Comparison of ENCODE assay signal across 2 cellular contexts in genomic region chr11:12701815-12702214, GRCh38.
TF ChIP-seq lines count a peak whose summit lies in the region.

No MANE protein-coding gene starts in this region.

TF ChIP-seq in K562, 482 proteins besides CTCF, POLR2A, EP300 and RAD21:
- TF ChIP-seq NELFE (IDR thresholded peaks at IDR 0.05; ENCODE audit: insufficient read depth, insufficient read length), result no peak
- no peak for TF ChIP-seq PYGO2 (tag; IDR thresholded peaks at IDR 0.05)
- TF ChIP-seq NR0B1 (IDR thresholded peaks at IDR 0.05; ENCODE audit: partially characterized antibody), result no peak
- TF ChIP-seq SRSF7 (optimal IDR thresholded peaks at IDR 0.05; ENCODE audit: low read depth, low read length), result no peak
- no peak for TF ChIP-seq HMBOX1 (IDR thresholded peaks at IDR 0.05)
- TF ChIP-seq HIVEP1 (CRISPR knock-in tag; IDR thresholded peaks at IDR 0.05), result no peak
- no peak for TF ChIP-seq GMEB1 (CRISPR knock-in tag; IDR thresholded peaks at IDR 0.05)

TF ChIP-seq in HepG2, 621 proteins besides CTCF, POLR2A, EP300 and RAD21:
- TF ChIP-seq NRL (CRISPR knock-in tag; IDR thresholded peaks at IDR 0.05; ENCODE audit: borderline replicate concordance) (no peak), HMG20A (CRISPR knock-in tag; IDR thresholded peaks at IDR 0.05; ENCODE audit: borderline replicate concordance) (no peak), ZNF138 (CRISPR knock-in tag; IDR thresholded peaks at IDR 0.05; ENCODE audit: low read depth) (no peak), MEIS2 (CRISPR knock-in tag; IDR thresholded peaks at IDR 0.05) (no peak), ASH2L (IDR thresholded peaks at IDR 0.05; ENCODE audit: insufficient read length, low read depth, low read length) (no peak), SALL1 (CRISPR knock-in tag; IDR thresholded peaks at IDR 0.05) (no peak), AFF4 (CRISPR knock-in tag; IDR thresholded peaks at IDR 0.05) (no peak), ZNF615 (CRISPR knock-in tag; IDR thresholded peaks at IDR 0.05; ENCODE audit: borderline replicate concordance) (no peak), RFXANK (CRISPR knock-in tag; IDR thresholded peaks at IDR 0.05) (no peak), ZNF800 (CRISPR knock-in tag; IDR thresholded peaks at IDR 0.05) (no peak), ZNF605 (CRISPR knock-in tag; IDR thresholded peaks at IDR 0.05) (no peak), HNRNPLL (IDR thresholded peaks at IDR 0.05; ENCODE audit: low read depth, low read length, poor library complexity, severe bottlenecking) (no peak), RBM39 (IDR thresholded peaks at IDR 0.05; ENCODE audit: low read depth, low read length, poor library complexity, severe bottlenecking) (no peak), ZNF549 (CRISPR knock-in tag; IDR thresholded peaks at IDR 0.05) (no peak), TCF7 (IDR thresholded peaks at IDR 0.05; ENCODE audit: low read depth) (no peak), MTERF4 (CRISPR knock-in tag; IDR thresholded peaks at IDR 0.05) (no peak), CREB3 (CRISPR knock-in tag; IDR thresholded peaks at IDR 0.05) (no peak)
